In the genomic region with DNA sequence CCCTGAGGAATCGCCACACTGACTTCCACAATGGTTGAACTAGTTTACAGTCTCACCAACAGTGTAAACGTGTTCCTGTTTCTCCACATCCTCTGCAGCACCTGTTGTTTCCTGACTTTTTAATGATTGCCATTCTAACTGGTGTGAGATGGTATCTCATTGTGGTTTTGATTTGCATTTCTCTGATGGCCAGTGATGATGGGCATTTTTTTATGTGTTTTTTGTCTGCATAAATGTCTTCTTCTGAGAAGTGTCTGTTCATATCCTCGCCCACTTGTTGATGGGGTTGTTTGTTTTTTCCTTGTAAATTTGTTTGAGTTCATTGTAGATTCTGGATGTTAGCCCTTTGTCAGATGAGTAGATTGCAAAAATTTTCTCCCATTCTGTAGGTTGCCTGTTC, we compare ENCODE assay signal across 2 cellular contexts.
A peak's percentile ranks its signal among the peaks of the same experiment; 100 is the strongest.
DNase-seq lines count a peak whose midpoint lies in the region; TF ChIP-seq lines count a peak whose summit lies in the region.
"Not testable (repeated sequence)": the region's sequence is repeated elsewhere in the genome, so short reads cannot be mapped to it uniquely, and the experiment has no call there.

No MANE protein-coding gene starts in this region.

- not testable (repeated sequence) for H3K4me3 ChIP-seq in HEK293 (ENCODE audit: low read depth, low read length)

- H3K27me3 Mint-ChIP-seq in activated naive CD4-positive, alpha-beta T cell treated with anti-CD3 and anti-CD28 coated beads, Interleukin-2, amount 10 ng/mL, durations not matched to agents 7 days and 5 days = peaks cover 17% of the 10 kb centered on the region

- CTCF ChIA-PET in HEK293 (lab: Yijun Ruan, JAX); activated naive CD4-positive, alpha-beta T cell treated with anti-CD3 and anti-CD28 coated beads, Interleukin-2, amount 10 ng/mL, durations not matched to agents 7 days and 5 days (lab: Charles Lee): not testable (repeated sequence)

- POLR2A ChIA-PET in HEK293 (lab: Yijun Ruan, JAX) = not testable (repeated sequence)

- H3K9me3 Mint-ChIP-seq in activated naive CD4-positive, alpha-beta T cell treated with anti-CD3 and anti-CD28 coated beads, Interleukin-2, amount 10 ng/mL, durations not matched to agents 7 days and 5 days = not testable (repeated sequence)

- H3K4me1 ChIP-seq in HEK293 (ENCODE audit: control insufficient read depth, insufficient read depth, low read length) = not testable (repeated sequence)

- not testable (repeated sequence) for H3K4me3 Mint-ChIP-seq in activated naive CD4-positive, alpha-beta T cell treated with anti-CD3 and anti-CD28 coated beads, Interleukin-2, amount 10 ng/mL, durations not matched to agents 7 days and 5 days

- not testable (repeated sequence) for H3K27ac ChIP-seq in HEK293 (ENCODE audit: extremely low read depth, low read depth, low read length)

- not testable (repeated sequence) for H3K36me3 Mint-ChIP-seq in activated naive CD4-positive, alpha-beta T cell treated with anti-CD3 and anti-CD28 coated beads, Interleukin-2, amount 10 ng/mL, durations not matched to agents 7 days and 5 days

- not testable (repeated sequence) for H3K9me3 ChIP-seq in HEK293 (ENCODE audit: control insufficient read depth, insufficient read depth, low read depth, low read length)

- H3K36me3 ChIP-seq in HEK293 (ENCODE audit: control insufficient read depth in 2 of 2, insufficient read depth in 1 of 2, low read length in 2 of 2) = not testable (repeated sequence)

- H3K27ac Mint-ChIP-seq in activated naive CD4-positive, alpha-beta T cell treated with anti-CD3 and anti-CD28 coated beads, Interleukin-2, amount 10 ng/mL, durations not matched to agents 7 days and 5 days = peak overlapping the region; percentile 53

- not testable (repeated sequence) for H3K4me1 Mint-ChIP-seq in activated naive CD4-positive, alpha-beta T cell treated with anti-CD3 and anti-CD28 coated beads, Interleukin-2, amount 10 ng/mL, durations not matched to agents 7 days and 5 days

- not testable (repeated sequence) for TF ChIP-seq CTCF in HEK293 (tag by site-specific recombination; IDR thresholded peaks at IDR 0.05)

- DNase-seq in activated naive CD4-positive, alpha-beta T cell treated with anti-CD3 and anti-CD28 coated beads, Interleukin-2, amount 10 ng/mL, durations not matched to agents 7 days and 5 days = not testable (repeated sequence)

TF ChIP-seq in HEK293, 187 proteins besides CTCF, POLR2A, EP300 and RAD21:
- TF ChIP-seq SCRT1 (tag by site-specific recombination; IDR thresholded peaks at IDR 0.05; ENCODE audit: borderline replicate concordance) = peak; percentile 79; the same call in 1 of the 2 replicates
- TF ChIP-seq SCRT2 (tag by site-specific recombination; IDR thresholded peaks at IDR 0.05) = peak; percentile 85
